Comparison of ENCODE assay signal across 15 cellular contexts in the genomic region with DNA sequence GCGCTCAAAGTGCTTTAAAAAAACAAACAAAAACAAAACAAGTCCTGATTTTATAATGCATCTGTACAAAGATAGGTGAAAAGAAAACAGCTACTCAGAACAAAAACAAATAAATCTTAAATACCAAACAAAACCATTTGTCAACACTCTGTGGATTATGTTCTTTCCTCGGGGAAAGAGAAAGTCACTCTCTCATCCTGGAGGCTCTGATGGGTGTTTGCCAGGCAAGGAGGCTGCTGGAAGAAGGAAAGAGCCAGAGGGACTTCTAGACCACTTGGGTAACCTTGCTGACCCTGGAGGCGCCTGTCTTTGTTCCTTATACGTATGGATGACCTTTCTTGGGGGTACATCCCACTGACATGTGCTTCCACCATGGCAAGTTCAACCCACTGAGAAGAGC.
DNase-seq lines count a peak whose midpoint lies in the region; ATAC-seq and TF ChIP-seq lines count a peak whose summit lies in the region.
"Had no signal": no experiment of that assay in that cellular context is flagged by ENCODE, and none has a peak within 500 bp of the region (broad histone marks: within the 10 kb centered on the region; RNA-seq: fewer than 3 reads in every experiment).

No MANE protein-coding gene starts in this region.

- H3K9me3 ChIP-seq in esophagus muscularis mucosa: no peaks in the 10 kb centered on the region

- no peaks in the 10 kb centered on the region for H3K27me3 Mint-ChIP-seq in mesothelial cell of epicardium (ENCODE audit: low read depth)

- peaks cover 19% of the 10 kb centered on the region for H3K36me3 Mint-ChIP-seq in mesothelial cell of epicardium

- no peak overlapping the region for H2AFZ ChIP-seq in ACC112 (ENCODE audit: low read length, unreplicated experiment)

- intact Hi-C loops in esophagus muscularis mucosa (cut with DNase I): no loop called here

- H3K9me3 Mint-ChIP-seq in mesothelial cell of epicardium: no peaks in the 10 kb centered on the region

- no peaks in the 10 kb centered on the region for H3K27me3 ChIP-seq in ACC112 (ENCODE audit: insufficient read depth, low read length)
- no peaks in the 10 kb centered on the region for H3K27me3 ChIP-seq in esophagus muscularis mucosa

- H3K27ac ChIP-seq in ACC112 (ENCODE audit: low read depth, low read length): peak overlapping the region; percentile 78
- H3K27ac ChIP-seq in coronary artery: peak overlapping the region; percentile 34 to 74
- no peak overlapping the region for H3K27ac ChIP-seq in esophagus muscularis mucosa (replicated peaks in 1 of 4)
- H3K27ac ChIP-seq: HL-60 had no signal

- H3K4me3 ChIP-seq in ACC112 (ENCODE audit: low read depth, low read length) (peak overlapping the region; percentile 65; the same call in 1 of the 2 replicates), coronary artery (peak overlapping the region; percentile 21), esophagus muscularis mucosa (no peak overlapping the region)

- H3K79me2 ChIP-seq in ACC112 (ENCODE audit: control insufficient read depth, insufficient read depth, low read length, unreplicated experiment): peaks cover 55% of the 10 kb centered on the region

- H3K4me1 ChIP-seq in ACC112 (ENCODE audit: control insufficient read depth, insufficient read depth, low read length, unreplicated experiment) (peaks cover 42% of the 10 kb centered on the region), esophagus muscularis mucosa (peaks cover 58 to 86% (median 64%) of the 10 kb centered on the region in 4 donors)

- TF ChIP-seq CTCF in coronary artery (IDR thresholded peaks at IDR 0.05): no peak
- TF ChIP-seq CTCF in mesothelial cell of epicardium (IDR thresholded peaks at IDR 0.05; ENCODE audit: unreplicated experiment): no peak
- no peak for TF ChIP-seq CTCF in esophagus muscularis mucosa (IDR thresholded peaks at IDR 0.05)

- no peak for TF ChIP-seq POLR2A in esophagus muscularis mucosa (IDR thresholded peaks at IDR 0.05; ENCODE audit: low read depth)

- no peaks in the 10 kb centered on the region for H3K36me3 ChIP-seq in ACC112 (ENCODE audit: insufficient read depth, low read length)
- H3K36me3 ChIP-seq in esophagus muscularis mucosa: peaks cover 0 to 9% (median 3%) of the 10 kb centered on the region in 4 donors

- DNase-seq in LHCN-M2 (ENCODE audit: low read depth): peak; percentile 35
- no peak for DNase-seq in coronary artery (ENCODE audit: low spot score)
- DNase-seq in mesothelial cell of epicardium (ENCODE audit: low spot score in 2 of 2, unreplicated experiment in 2 of 2): no peak
- DNase-seq in stimulated activated CD4-positive, alpha-beta T cell treated with anti-CD3 and anti-CD28 coated beads, Interleukin-4, amount 100 ng/mL, for 24 hours: no peak
- no peak for DNase-seq in esophagus muscularis mucosa (ENCODE audit: extremely low spot score)
- DNase-seq: H7; KG1; NCI-H1417 treated with DMSO at 0.1 percent for 48 hours; NCI-H446; stimulated activated CD4-positive, alpha-beta T cell treated with anti-CD3 and anti-CD28 coated beads, Interleukin-4, amount 100 ng/mL, for 1 hour had no signal

- peak overlapping the region; percentile 87 for H3K27ac Mint-ChIP-seq in mesothelial cell of epicardium

- no peak overlapping the region for H3K4me3 Mint-ChIP-seq in mesothelial cell of epicardium

- no peak for TF ChIP-seq EP300 in esophagus muscularis mucosa (IDR thresholded peaks at IDR 0.05)

- no peak for ATAC-seq in GM18867 (IDR thresholded peaks at IDR 0.05; ENCODE audit: unreplicated experiment)
- ATAC-seq in HG02588 (IDR thresholded peaks at IDR 0.05; ENCODE audit: unreplicated experiment): no peak
- ATAC-seq: left lobe of liver had no signal

- H3K4me1 Mint-ChIP-seq in mesothelial cell of epicardium: peaks cover 54% of the 10 kb centered on the region

- WGBS in esophagus muscularis mucosa: 81% methylated on average over 4 of the region's 4 CpGs

Comparison
In these comparisons a context has a peak if more than half of its experiments do, and no peak if none do; other contexts are left out.
1. H3K27ac ChIP-seq: peak in ACC112 (single experiment) and coronary artery (2 of 2); none in esophagus muscularis mucosa (0 of 4).
2. H3K4me3 ChIP-seq: peak in ACC112 (single experiment) and coronary artery (single experiment); none in esophagus muscularis mucosa (0 of 4).